Comparison of ENCODE assay signal across 20 cellular contexts in the genomic region with DNA sequence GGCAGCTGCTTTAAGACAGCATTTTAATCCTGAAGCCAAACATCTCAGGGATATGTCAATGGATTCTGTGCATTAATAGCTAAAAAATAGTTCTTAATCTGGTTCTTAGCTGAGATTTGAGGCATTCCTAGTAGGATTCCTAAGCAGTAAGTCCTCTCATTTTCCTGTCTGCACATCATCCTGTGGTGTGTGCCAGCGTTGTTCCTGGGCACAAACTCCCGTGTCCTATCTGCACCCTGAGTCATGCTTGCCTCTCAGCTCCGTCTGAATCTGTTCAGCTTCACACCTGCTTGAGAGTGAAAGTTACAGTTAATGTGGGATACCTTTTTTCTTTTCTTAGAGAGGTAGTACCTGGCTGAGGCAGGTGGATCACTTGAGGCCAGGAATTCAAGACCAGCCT. TPM values are rescaled to one million over a fixed set of nuclear protein-coding genes. Genes with fewer than 3 reads are reported as not detected.
DNase-seq lines count a peak whose midpoint lies in the region; ATAC-seq, FAIRE-seq and TF ChIP-seq lines count a peak whose summit lies in the region.
"Had no signal": no experiment of that assay in that cellular context is flagged by ENCODE, and none has a peak within 500 bp of the region (broad histone marks: within the 10 kb centered on the region; RNA-seq: fewer than 3 reads in every experiment).

No MANE protein-coding gene starts in this region.

- no peak overlapping the region for H3K4me3 ChIP-seq in heart right ventricle
- H3K4me3 ChIP-seq in WERI-Rb-1 (ENCODE audit: low read depth, low read length) = no peak overlapping the region
- H3K4me3 ChIP-seq: GM12878, K562, pancreas, SJSA1, spleen, transverse colon had no signal

- peak overlapping the region in 7 of 10 donors; percentile 2 to 86 (median 83) for H3K27ac ChIP-seq in heart right ventricle
- peak overlapping the region; percentile 14 for H3K27ac ChIP-seq in WERI-Rb-1
- H3K27ac ChIP-seq: brain microvascular endothelial cell, pancreas, SJSA1, spleen, transverse colon had no signal

- H3K4me1 ChIP-seq in heart right ventricle = peaks cover 21 to 83% (median 62%) of the 10 kb centered on the region in 9 donors

- 35 to 61% methylated on average over 3 of the region's 3 CpGs for WGBS in heart right ventricle, 2 donors

- TF ChIP-seq CTCF in heart right ventricle (IDR thresholded peaks at IDR 0.05) (no peak), WERI-Rb-1 (IDR thresholded peaks at IDR 0.05; ENCODE audit: low read depth, low read length) (no peak), D721Med (IDR thresholded peaks at IDR 0.05; ENCODE audit: insufficient read depth, missing control alignments) (no peak)

- ATAC-seq in heart right ventricle (peak in 2 of 8 donors; percentile 39 to 45), Right ventricle myocardium inferior (no peak), GM21619 (IDR thresholded peaks at IDR 0.05; ENCODE audit: unreplicated experiment) (no peak)
- ATAC-seq: activated CD4-positive, alpha-beta T cell treated with anti-CD3 and anti-CD28 coated beads for 36 hours; GM12878; K562 had no signal

- H3K27me3 ChIP-seq in heart right ventricle = no peaks in the 10 kb centered on the region
- H3K27me3 ChIP-seq in WERI-Rb-1 (ENCODE audit: insufficient read depth, low read depth, severe bottlenecking) = no peaks in the 10 kb centered on the region
- H3K27me3 ChIP-seq: brain microvascular endothelial cell, pancreas, SJSA1, spleen, transverse colon had no signal

- intact Hi-C loops in heart right ventricle (cut with DNase I) = no loop called here
- intact Hi-C loops in Right ventricle myocardium inferior (cut with DNase I) = no loop called here

- H3K9me3 ChIP-seq in heart right ventricle (no peaks in the 10 kb centered on the region), WERI-Rb-1 (ENCODE audit: severe bottlenecking) (no peaks in the 10 kb centered on the region)
- H3K9me3 ChIP-seq: pancreas, SJSA1, spleen, transverse colon had no signal

- DNase-seq in heart right ventricle (no peak), Right ventricle myocardium inferior (ENCODE audit: missing footprints) (no peak), WERI-Rb-1 (no peak), glomerular visceral epithelial cell (ENCODE audit: extremely low spot score) (peak; percentile 61), D721Med (ENCODE audit: insufficient read length, low spot score) (no peak), D341Med (ENCODE audit: low spot score) (no peak)
- no peak for DNase-seq in activated CD4-positive, alpha-beta T cell treated with anti-CD3 and anti-CD28 coated beads for 48 hours
- DNase-seq: activated CD4-positive, alpha-beta T cell treated with anti-CD3 and anti-CD28 coated beads for 36 hours; activated naive CD4-positive, alpha-beta T cell treated with anti-CD3 and anti-CD28 coated beads, Interleukin-2, amount 10 ng/mL, durations not matched to agents 7 days and 5 days; brain microvascular endothelial cell; CD8-positive, alpha-beta memory T cell; NK-92 treated with Interleukin-12 subunit alpha and Interleukin-12 subunit beta, amount 100 ng/mL, for 24 hours; spleen; T-helper 9 cell; transverse colon had no signal

- no peak for FAIRE-seq in D721Med (lab: Jason Lieb, UNC)
- FAIRE-seq: GM12878, K562, pancreas had no signal

- H3K36me3 ChIP-seq in heart right ventricle (peaks cover 0 to 62% (median 48%) of the 10 kb centered on the region in 9 donors), WERI-Rb-1 (no peaks in the 10 kb centered on the region)

RNA-seq across cellular contexts. Expression of a gene that starts 19.5 kb away (rescaled TPM):
- 100 to 1,000 TPM; 115 to 191 (median 145) TPM for total RNA-seq in heart right ventricle
- 100 to 1,000 TPM in 1 of 2 donors, 10 to 100 TPM in 1; 42.5 to 193 TPM for polyA plus RNA-seq in heart right ventricle
- 152 TPM for total RNA-seq in Right ventricle myocardium inferior

RNA-seq across cellular contexts. Expression of a gene that starts 55.1 kb away (rescaled TPM):
- total RNA-seq in heart right ventricle = 10 to 100 TPM in 2 of 10 donors, 1 to 10 TPM in 8; 4.2 to 13.3 (median 7.5) TPM
- polyA plus RNA-seq in heart right ventricle = 1 to 10 TPM; 4.0 to 4.5 TPM
- total RNA-seq in Right ventricle myocardium inferior = 4.0 TPM
